Comparison of ENCODE assay signal across 30 cellular contexts in the genomic region with DNA sequence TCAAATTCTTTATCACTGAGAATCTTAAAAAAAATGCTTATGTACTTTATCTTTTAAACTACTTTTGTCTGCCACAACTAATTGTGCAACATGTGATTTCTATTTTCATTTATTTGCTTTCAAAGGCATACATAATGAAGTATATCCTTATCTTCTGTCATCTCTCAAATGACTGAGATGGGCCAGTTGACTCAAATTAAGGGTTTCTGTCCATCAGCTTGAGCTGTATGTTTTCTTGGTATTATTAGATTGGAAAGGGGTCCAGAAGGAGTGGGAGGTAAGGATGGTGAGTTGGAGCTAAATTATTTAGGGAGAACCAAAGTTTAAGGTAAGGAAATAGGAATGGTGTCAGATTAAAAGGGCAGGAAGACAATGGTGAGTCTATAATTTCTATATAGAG.
"Had no signal": no experiment of that assay in that cellular context is flagged by ENCODE, and none has a peak within 500 bp of the region (broad histone marks: within the 10 kb centered on the region; RNA-seq: fewer than 3 reads in every experiment).

No MANE protein-coding gene starts in this region.

- H3K27ac ChIP-seq: adrenal gland, ascending aorta, body of pancreas, brain microvascular endothelial cell, breast epithelium, cardiac muscle cell had no signal

- H3K4me1 ChIP-seq: adrenal gland, ascending aorta, breast epithelium had no signal

- H3K9me3 ChIP-seq: adrenal gland, ascending aorta, body of pancreas, breast epithelium had no signal

- H3K4me3 ChIP-seq: adrenal gland, ascending aorta, body of pancreas, breast epithelium, cardiac muscle cell had no signal

- H3K27me3 ChIP-seq: adrenal gland, ascending aorta, body of pancreas, brain microvascular endothelial cell, breast epithelium, cardiac muscle cell had no signal

- H3K36me3 ChIP-seq: adrenal gland, ascending aorta, brain microvascular endothelial cell, breast epithelium, cardiac muscle cell had no signal

- DNase-seq: activated effector memory CD4-positive, alpha-beta T cell treated with anti-CD3 and anti-CD28 coated beads, Interleukin-2, amount 50 U/mL, for 16 hours; activated effector memory CD4-positive, alpha-beta T cell treated with Interleukin-2 at 50 U/mL for 16 hours; activated gamma-delta T cell; activated gamma-delta T cell treated with Interleukin-2 at 50 U/mL for 16 hours; activated naive CD4-positive, alpha-beta T cell; activated naive CD4-positive, alpha-beta T cell treated with anti-CD3 and anti-CD28 coated beads for 36 hours; activated naive CD4-positive, alpha-beta T cell treated with anti-CD3 and anti-CD28 coated beads, Interleukin-2, amount 10 ng/mL, durations not matched to agents 7 days and 5 days; activated naive CD4-positive, alpha-beta T cell treated with anti-CD3 and anti-CD28 coated beads, Interleukin-2, amount 50 U/mL, for 16 hours; activated naive CD4-positive, alpha-beta T cell treated with Interleukin-2 at 50 U/mL for 16 hours; activated naive CD8-positive, alpha-beta T cell treated with anti-CD3 and anti-CD28 coated beads for 36 hours; activated naive CD8-positive, alpha-beta T cell treated with anti-CD3 and anti-CD28 coated beads, Interleukin-2, amount 10 ng/mL, durations not matched to agents 7 days and 5 days; activated naive CD8-positive, alpha-beta T cell treated with anti-CD3 and anti-CD28 coated beads, Interleukin-2, amount 50 U/mL, for 24 hours; activated T-cell treated with anti-CD3 and anti-CD28 coated beads, Interleukin-2, amount 50 U/mL, for 1 hour; activated T-cell treated with anti-CD3 and anti-CD28 coated beads, Interleukin-2, amount 50 U/mL, for 24 hours; activated T-cell treated with anti-CD3 and anti-CD28 coated beads, Interleukin-2, amount 50 U/mL, for 4 hours; activated T-cell treated with anti-CD3 and anti-CD28 coated beads, Interleukin-2, amount 50 U/mL, for 48 hours; activated T-cell treated with anti-CD3 and anti-CD28 coated beads, Interleukin-2, amount 50 U/mL, for 72 hours; adrenal gland; amniotic stem cell; amygdala; anterior cingulate cortex; aorta; body of pancreas; brain microvascular endothelial cell; caudate nucleus; central memory CD4-positive, alpha-beta T cell; cerebellar nuclear complex had no signal
